In the genomic region with DNA sequence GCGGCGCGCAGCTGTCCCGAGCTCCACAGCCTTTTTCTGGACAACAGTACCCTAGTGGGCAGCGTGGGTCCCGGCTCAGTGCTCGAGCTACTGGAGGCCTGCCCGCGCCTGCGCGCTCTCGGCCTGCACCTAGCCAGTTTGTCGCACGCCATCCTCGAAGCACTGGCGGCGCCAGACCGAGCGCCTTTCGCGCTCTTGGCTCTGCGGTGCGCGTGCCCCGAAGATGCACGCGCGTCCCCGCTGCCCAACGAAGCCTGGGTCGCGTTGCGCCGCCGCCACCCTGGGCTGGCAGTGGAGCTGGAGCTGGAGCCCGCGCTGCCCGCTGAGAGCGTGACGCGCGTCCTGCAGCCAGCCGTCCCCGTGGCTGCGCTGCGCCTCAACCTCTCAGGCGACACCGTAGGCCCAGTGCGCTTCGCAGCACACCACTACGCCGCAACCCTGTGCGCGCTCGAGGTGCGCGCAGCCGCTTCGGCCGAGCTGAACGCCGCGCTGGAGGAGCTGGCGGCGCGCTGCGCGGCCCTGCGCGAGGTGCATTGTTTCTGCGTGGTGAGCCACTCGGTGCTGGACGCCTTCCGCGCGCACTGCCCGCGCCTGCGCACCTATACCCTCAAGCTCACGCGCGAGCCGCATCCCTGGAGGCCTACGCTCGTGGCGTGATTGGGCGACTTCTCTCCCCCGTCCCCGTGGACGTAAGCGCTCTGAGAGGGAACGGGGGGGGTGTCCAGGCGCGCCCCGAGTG, we compare ENCODE assay signal across 1 cellular context.
TF ChIP-seq lines count a peak whose summit lies in the region.

No MANE protein-coding gene starts in this region.

TF ChIP-seq in H1, 55 proteins besides CTCF, POLR2A, EP300 and RAD21:
- TF ChIP-seq, protein P1, sequence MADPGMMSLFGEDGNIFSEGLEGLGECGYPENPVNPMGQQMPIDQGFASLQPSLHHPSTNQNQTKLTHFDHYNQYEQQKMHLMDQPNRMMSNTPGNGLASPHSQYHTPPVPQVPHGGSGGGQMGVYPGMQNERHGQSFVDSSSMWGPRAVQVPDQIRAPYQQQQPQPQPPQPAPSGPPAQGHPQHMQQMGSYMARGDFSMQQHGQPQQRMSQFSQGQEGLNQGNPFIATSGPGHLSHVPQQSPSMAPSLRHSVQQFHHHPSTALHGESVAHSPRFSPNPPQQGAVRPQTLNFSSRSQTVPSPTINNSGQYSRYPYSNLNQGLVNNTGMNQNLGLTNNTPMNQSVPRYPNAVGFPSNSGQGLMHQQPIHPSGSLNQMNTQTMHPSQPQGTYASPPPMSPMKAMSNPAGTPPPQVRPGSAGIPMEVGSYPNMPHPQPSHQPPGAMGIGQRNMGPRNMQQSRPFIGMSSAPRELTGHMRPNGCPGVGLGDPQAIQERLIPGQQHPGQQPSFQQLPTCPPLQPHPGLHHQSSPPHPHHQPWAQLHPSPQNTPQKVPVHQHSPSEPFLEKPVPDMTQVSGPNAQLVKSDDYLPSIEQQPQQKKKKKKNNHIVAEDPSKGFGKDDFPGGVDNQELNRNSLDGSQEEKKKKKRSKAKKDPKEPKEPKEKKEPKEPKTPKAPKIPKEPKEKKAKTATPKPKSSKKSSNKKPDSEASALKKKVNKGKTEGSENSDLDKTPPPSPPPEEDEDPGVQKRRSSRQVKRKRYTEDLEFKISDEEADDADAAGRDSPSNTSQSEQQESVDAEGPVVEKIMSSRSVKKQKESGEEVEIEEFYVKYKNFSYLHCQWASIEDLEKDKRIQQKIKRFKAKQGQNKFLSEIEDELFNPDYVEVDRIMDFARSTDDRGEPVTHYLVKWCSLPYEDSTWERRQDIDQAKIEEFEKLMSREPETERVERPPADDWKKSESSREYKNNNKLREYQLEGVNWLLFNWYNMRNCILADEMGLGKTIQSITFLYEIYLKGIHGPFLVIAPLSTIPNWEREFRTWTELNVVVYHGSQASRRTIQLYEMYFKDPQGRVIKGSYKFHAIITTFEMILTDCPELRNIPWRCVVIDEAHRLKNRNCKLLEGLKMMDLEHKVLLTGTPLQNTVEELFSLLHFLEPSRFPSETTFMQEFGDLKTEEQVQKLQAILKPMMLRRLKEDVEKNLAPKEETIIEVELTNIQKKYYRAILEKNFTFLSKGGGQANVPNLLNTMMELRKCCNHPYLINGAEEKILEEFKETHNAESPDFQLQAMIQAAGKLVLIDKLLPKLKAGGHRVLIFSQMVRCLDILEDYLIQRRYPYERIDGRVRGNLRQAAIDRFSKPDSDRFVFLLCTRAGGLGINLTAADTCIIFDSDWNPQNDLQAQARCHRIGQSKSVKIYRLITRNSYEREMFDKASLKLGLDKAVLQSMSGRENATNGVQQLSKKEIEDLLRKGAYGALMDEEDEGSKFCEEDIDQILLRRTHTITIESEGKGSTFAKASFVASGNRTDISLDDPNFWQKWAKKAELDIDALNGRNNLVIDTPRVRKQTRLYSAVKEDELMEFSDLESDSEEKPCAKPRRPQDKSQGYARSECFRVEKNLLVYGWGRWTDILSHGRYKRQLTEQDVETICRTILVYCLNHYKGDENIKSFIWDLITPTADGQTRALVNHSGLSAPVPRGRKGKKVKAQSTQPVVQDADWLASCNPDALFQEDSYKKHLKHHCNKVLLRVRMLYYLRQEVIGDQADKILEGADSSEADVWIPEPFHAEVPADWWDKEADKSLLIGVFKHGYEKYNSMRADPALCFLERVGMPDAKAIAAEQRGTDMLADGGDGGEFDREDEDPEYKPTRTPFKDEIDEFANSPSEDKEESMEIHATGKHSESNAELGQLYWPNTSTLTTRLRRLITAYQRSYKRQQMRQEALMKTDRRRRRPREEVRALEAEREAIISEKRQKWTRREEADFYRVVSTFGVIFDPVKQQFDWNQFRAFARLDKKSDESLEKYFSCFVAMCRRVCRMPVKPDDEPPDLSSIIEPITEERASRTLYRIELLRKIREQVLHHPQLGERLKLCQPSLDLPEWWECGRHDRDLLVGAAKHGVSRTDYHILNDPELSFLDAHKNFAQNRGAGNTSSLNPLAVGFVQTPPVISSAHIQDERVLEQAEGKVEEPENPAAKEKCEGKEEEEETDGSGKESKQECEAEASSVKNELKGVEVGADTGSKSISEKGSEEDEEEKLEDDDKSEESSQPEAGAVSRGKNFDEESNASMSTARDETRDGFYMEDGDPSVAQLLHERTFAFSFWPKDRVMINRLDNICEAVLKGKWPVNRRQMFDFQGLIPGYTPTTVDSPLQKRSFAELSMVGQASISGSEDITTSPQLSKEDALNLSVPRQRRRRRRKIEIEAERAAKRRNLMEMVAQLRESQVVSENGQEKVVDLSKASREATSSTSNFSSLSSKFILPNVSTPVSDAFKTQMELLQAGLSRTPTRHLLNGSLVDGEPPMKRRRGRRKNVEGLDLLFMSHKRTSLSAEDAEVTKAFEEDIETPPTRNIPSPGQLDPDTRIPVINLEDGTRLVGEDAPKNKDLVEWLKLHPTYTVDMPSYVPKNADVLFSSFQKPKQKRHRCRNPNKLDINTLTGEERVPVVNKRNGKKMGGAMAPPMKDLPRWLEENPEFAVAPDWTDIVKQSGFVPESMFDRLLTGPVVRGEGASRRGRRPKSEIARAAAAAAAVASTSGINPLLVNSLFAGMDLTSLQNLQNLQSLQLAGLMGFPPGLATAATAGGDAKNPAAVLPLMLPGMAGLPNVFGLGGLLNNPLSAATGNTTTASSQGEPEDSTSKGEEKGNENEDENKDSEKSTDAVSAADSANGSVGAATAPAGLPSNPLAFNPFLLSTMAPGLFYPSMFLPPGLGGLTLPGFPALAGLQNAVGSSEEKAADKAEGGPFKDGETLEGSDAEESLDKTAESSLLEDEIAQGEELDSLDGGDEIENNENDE (IDR thresholded peaks at IDR 0.05; ENCODE audit: insufficient replicate concordance, low read length): no peak
- 0 out of 4 replicates have a peak, but pooled peaks of 1 of the 2 experiments have one; percentile 17 for TF ChIP-seq SIN3A (conservative IDR thresholded peaks at IDR 0.05 in 1 of 2, IDR thresholded peaks at IDR 0.05 in 1 of 2; ENCODE audit: low read depth in 1 of 2, low read length in 2 of 2)
- TF ChIP-seq, protein P2, sequence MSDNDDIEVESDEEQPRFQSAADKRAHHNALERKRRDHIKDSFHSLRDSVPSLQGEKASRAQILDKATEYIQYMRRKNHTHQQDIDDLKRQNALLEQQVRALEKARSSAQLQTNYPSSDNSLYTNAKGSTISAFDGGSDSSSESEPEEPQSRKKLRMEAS (IDR thresholded peaks at IDR 0.05): peak; percentile 54; the same call in 1 of the 2 replicates
- TF ChIP-seq RBBP5 (IDR thresholded peaks at IDR 0.05; ENCODE audit: borderline replicate concordance, low read depth, low read length): peak; percentile 44; the same call in 1 of the 2 replicates
- TF ChIP-seq CBX5 (IDR thresholded peaks at IDR 0.05; ENCODE audit: low read depth, low read length): no peak
- TF ChIP-seq ASH2L (IDR thresholded peaks at IDR 0.05; ENCODE audit: low read length): no peak
- peak; percentile 94 for TF ChIP-seq RNF2 (IDR thresholded peaks at IDR 0.05; ENCODE audit: borderline replicate concordance, low read depth, low read length, missing control alignments, poor library complexity, severe bottlenecking)
- TF ChIP-seq CREB1 (IDR thresholded peaks at IDR 0.05): peak; percentile 73
- TF ChIP-seq, protein P3, sequence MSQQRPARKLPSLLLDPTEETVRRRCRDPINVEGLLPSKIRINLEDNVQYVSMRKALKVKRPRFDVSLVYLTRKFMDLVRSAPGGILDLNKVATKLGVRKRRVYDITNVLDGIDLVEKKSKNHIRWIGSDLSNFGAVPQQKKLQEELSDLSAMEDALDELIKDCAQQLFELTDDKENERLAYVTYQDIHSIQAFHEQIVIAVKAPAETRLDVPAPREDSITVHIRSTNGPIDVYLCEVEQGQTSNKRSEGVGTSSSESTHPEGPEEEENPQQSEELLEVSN (IDR thresholded peaks at IDR 0.05): peak; percentile 82
- peak; percentile 97 for TF ChIP-seq SUZ12 (IDR thresholded peaks at IDR 0.05; ENCODE audit: low read length)
- peak; percentile 98 for TF ChIP-seq EZH2 (IDR thresholded peaks at IDR 0.05; ENCODE audit: low read depth, low read length, severe bottlenecking)
- TF ChIP-seq NRF1 (IDR thresholded peaks at IDR 0.05; ENCODE audit: low read depth, low read length): 0 out of 2 replicates have a peak, but pooled peaks have one; percentile 10
- TF ChIP-seq MAFK (IDR thresholded peaks at IDR 0.05; ENCODE audit: low read depth, low read length): no peak
- TF ChIP-seq KDM4A (IDR thresholded peaks at IDR 0.05; ENCODE audit: low read depth, low read length, severe bottlenecking): peak; percentile 80
